2 cellular contexts compared by ENCODE assay signal in the genomic region with DNA sequence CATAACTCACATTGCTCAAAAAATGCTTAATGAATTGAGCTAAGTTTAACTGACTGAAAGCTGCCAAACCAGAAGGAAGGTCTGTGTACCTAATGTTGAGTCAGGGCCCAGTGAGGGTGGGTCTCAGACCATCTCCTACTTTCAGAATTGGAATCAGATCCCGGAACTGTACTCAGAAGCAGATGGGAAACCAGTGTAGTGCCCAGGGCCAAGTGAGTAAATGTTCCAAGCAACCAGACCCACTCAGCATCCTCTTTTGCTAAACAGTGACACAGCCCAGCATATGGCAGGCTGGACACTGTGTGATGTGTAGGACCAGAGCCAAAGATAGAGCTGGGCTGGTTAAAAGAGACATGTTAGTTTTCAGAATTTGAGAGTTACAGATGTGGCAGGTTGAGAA.
TF ChIP-seq lines count a peak whose summit lies in the region.

No MANE protein-coding gene starts in this region.

TF ChIP-seq in SK-N-SH, 30 proteins besides CTCF, POLR2A, EP300 and RAD21 (continued from another document):
- TF ChIP-seq, protein P1, sequence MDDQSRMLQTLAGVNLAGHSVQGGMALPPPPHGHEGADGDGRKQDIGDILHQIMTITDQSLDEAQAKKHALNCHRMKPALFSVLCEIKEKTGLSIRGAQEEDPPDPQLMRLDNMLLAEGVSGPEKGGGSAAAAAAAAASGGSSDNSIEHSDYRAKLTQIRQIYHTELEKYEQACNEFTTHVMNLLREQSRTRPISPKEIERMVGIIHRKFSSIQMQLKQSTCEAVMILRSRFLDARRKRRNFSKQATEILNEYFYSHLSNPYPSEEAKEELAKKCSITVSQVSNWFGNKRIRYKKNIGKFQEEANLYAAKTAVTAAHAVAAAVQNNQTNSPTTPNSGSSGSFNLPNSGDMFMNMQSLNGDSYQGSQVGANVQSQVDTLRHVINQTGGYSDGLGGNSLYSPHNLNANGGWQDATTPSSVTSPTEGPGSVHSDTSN (IDR thresholded peaks at IDR 0.05) = 0 out of 2 replicates have a peak, but pooled peaks have one; percentile 2
- TF ChIP-seq MXI1 (IDR thresholded peaks at IDR 0.05; ENCODE audit: low read depth, low read length) = no peak
- no peak for TF ChIP-seq SIN3A (IDR thresholded peaks at IDR 0.05; ENCODE audit: borderline replicate concordance, low read depth, low read length)
- TF ChIP-seq ELF1 (IDR thresholded peaks at IDR 0.05) = no peak
- no peak for TF ChIP-seq USF2 (IDR thresholded peaks at IDR 0.05; ENCODE audit: borderline replicate concordance, low read depth, low read length)
- TF ChIP-seq POLR2AphosphoS5 (IDR thresholded peaks at IDR 0.05; ENCODE audit: low read depth, low read length) = no peak

TF ChIP-seq in SK-N-SH treated with all-trans-retinoic acid at 6 μM for 48 hours, 23 proteins besides CTCF, POLR2A, EP300 and RAD21 (continued from another document):
- TF ChIP-seq CREB5 (CRISPR knock-in tag; IDR thresholded peaks at IDR 0.05; ENCODE audit: low read depth) (no peak), PPARA (CRISPR knock-in tag; IDR thresholded peaks at IDR 0.05; ENCODE audit: borderline replicate concordance) (no peak), ZNF565 (CRISPR knock-in tag; conservative IDR thresholded peaks at IDR 0.05; ENCODE audit: low read depth) (no peak), ISL1 (CRISPR knock-in tag; IDR thresholded peaks at IDR 0.05) (no peak), SNAI2 (CRISPR knock-in tag; IDR thresholded peaks at IDR 0.05) (no peak), GLIS3 (CRISPR knock-in tag; IDR thresholded peaks at IDR 0.05) (no peak), ARNTL (CRISPR knock-in tag; IDR thresholded peaks at IDR 0.05; ENCODE audit: borderline replicate concordance, low read depth) (no peak), RARB (CRISPR knock-in tag; IDR thresholded peaks at IDR 0.05) (no peak), ZC3H10 (CRISPR knock-in tag; IDR thresholded peaks at IDR 0.05) (no peak), TCF4 (CRISPR knock-in tag; IDR thresholded peaks at IDR 0.05; ENCODE audit: borderline replicate concordance) (no peak), ZNF8 (CRISPR knock-in tag; IDR thresholded peaks at IDR 0.05) (no peak), ZFP30 (CRISPR knock-in tag; IDR thresholded peaks at IDR 0.05) (no peak)
